ENCODE assay signal across 21 cellular contexts in the genomic region with DNA sequence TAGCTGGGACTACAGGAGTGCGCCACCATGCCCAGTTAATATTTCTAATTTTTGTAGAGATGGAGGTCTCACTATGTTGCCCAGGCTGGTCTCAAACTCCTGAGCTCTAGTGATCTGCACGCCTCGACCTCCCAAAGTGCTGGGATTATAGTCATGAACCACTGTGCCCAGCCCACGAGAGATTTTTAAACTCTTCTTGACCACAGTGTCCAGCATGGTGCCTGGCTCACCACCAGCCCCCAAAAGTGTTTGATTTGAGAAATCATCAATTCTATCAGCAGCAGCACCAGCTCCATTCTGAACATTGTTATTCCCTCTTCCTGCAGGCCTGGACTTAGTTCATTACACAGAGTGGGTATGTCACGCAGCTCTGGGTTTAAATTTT. TPM values are rescaled to one million over a fixed set of nuclear protein-coding genes. Genes with fewer than 3 reads are reported as not detected.
A peak's percentile ranks its signal among the peaks of the same experiment; 100 is the strongest.
DNase-seq lines count a peak whose midpoint lies in the region; ATAC-seq and TF ChIP-seq lines count a peak whose summit lies in the region.
"Had no signal": no experiment of that assay in that cellular context is flagged by ENCODE, and none has a peak within 500 bp of the region (broad histone marks: within the 10 kb centered on the region; RNA-seq: fewer than 3 reads in every experiment).

No MANE protein-coding gene starts in this region.

- no peaks in the 10 kb centered on the region for H3K36me3 Mint-ChIP-seq in dendritic cell treated with granulocyte-macrophage colony-stimulating factor and Interleukin-4, amounts not matched to agents 40 ng/mL and 50 ng/mL, for 4 days (ENCODE audit: low read depth)
- no peaks in the 10 kb centered on the region for H3K36me3 Mint-ChIP-seq in mesothelial cell of epicardium
- H3K36me3 Mint-ChIP-seq: activated naive CD8-positive, alpha-beta T cell treated with anti-CD3 and anti-CD28 coated beads, Interleukin-2, amount 10 ng/mL, durations not matched to agents 7 days and 5 days; CD4-positive, alpha-beta memory T cell; naive thymus-derived CD8-positive, alpha-beta T cell had no signal

- no peaks in the 10 kb centered on the region for H3K27me3 Mint-ChIP-seq in dendritic cell treated with granulocyte-macrophage colony-stimulating factor and Interleukin-4, amounts not matched to agents 40 ng/mL and 50 ng/mL, for 4 days
- no peaks in the 10 kb centered on the region for H3K27me3 Mint-ChIP-seq in mesothelial cell of epicardium (ENCODE audit: low read depth)

- H3K4me3 ChIP-seq in heart left ventricle (no peak overlapping the region), tibial artery (no peak overlapping the region)
- H3K4me3 ChIP-seq: GM12878, MG63, testis had no signal

- intact Hi-C loops in heart left ventricle (cut with DNase I) (loop anchor here in 7 of 10 donors (2.0 to 10.0 kb wide), 8 partner anchors 50 to 111 kb away; no protein-coding TSS in a partner anchor), left ventricle myocardium superior (cut with micrococcal nuclease) (loop anchor here (10.0 kb wide), 1 partner anchor 93 kb away; no protein-coding TSS in a partner anchor), tibial artery (cut with DNase I; ENCODE audit: low total_unique reads) (loop anchor here (5.0 kb wide), 1 partner anchor 95 kb away; no protein-coding TSS in a partner anchor)
- intact Hi-C loops in dendritic cell treated with granulocyte-macrophage colony-stimulating factor and Interleukin-4, amounts not matched to agents 40 ng/mL and 50 ng/mL, for 4 days (cut with micrococcal nuclease) = loop anchor here (5.0 kb wide), 1 partner anchor 35 kb away; no protein-coding TSS in a partner anchor

- H3K9me3 ChIP-seq in heart left ventricle (no peaks in the 10 kb centered on the region), tibial artery (no peaks in the 10 kb centered on the region)
- H3K9me3 ChIP-seq: MG63, testis had no signal

- TF ChIP-seq CTCF in heart left ventricle (IDR thresholded peaks at IDR 0.05) (no peak), mesothelial cell of epicardium (IDR thresholded peaks at IDR 0.05; ENCODE audit: unreplicated experiment) (no peak), tibial artery (IDR thresholded peaks at IDR 0.05) (no peak)

- H3K4me1 ChIP-seq in heart left ventricle = peaks cover 0 to 81% (median 35%) of the 10 kb centered on the region in 12 donors
- H3K4me1 ChIP-seq in tibial artery = peaks cover 0 to 90% (median 60%) of the 10 kb centered on the region in 4 donors

- H3K27ac Mint-ChIP-seq in dendritic cell treated with granulocyte-macrophage colony-stimulating factor and Interleukin-4, amounts not matched to agents 40 ng/mL and 50 ng/mL, for 4 days = peak overlapping the region; percentile 97
- H3K27ac Mint-ChIP-seq in mesothelial cell of epicardium = peak overlapping the region; percentile 55
- H3K27ac Mint-ChIP-seq: activated CD4-positive, alpha-beta memory T cell treated with anti-CD3 and anti-CD28 coated beads, Interleukin-2, amount 10 ng/mL, durations not matched to agents 7 days and 5 days; activated naive CD8-positive, alpha-beta T cell treated with anti-CD3 and anti-CD28 coated beads, Interleukin-2, amount 10 ng/mL, durations not matched to agents 7 days and 5 days; activated T-cell treated with anti-CD3 and anti-CD28 coated beads, Interleukin-2, amount 50 U/mL, for 72 hours; CD4-positive, alpha-beta memory T cell; naive thymus-derived CD8-positive, alpha-beta T cell had no signal

- H3K9me3 Mint-ChIP-seq in dendritic cell treated with granulocyte-macrophage colony-stimulating factor and Interleukin-4, amounts not matched to agents 40 ng/mL and 50 ng/mL, for 4 days = no peaks in the 10 kb centered on the region
- no peaks in the 10 kb centered on the region for H3K9me3 Mint-ChIP-seq in mesothelial cell of epicardium
- H3K9me3 Mint-ChIP-seq: activated CD4-positive, alpha-beta memory T cell treated with anti-CD3 and anti-CD28 coated beads, Interleukin-2, amount 10 ng/mL, durations not matched to agents 7 days and 5 days; activated naive CD8-positive, alpha-beta T cell treated with anti-CD3 and anti-CD28 coated beads, Interleukin-2, amount 10 ng/mL, durations not matched to agents 7 days and 5 days; activated T-cell treated with anti-CD3 and anti-CD28 coated beads, Interleukin-2, amount 50 U/mL, for 72 hours; CD4-positive, alpha-beta memory T cell; central memory CD8-positive, alpha-beta T cell; naive thymus-derived CD8-positive, alpha-beta T cell had no signal

- no peak overlapping the region for H3K4me3 Mint-ChIP-seq in dendritic cell treated with granulocyte-macrophage colony-stimulating factor and Interleukin-4, amounts not matched to agents 40 ng/mL and 50 ng/mL, for 4 days
- H3K4me3 Mint-ChIP-seq in mesothelial cell of epicardium = no peak overlapping the region
- H3K4me3 Mint-ChIP-seq: activated CD4-positive, alpha-beta memory T cell treated with anti-CD3 and anti-CD28 coated beads, Interleukin-2, amount 10 ng/mL, durations not matched to agents 7 days and 5 days; activated naive CD8-positive, alpha-beta T cell treated with anti-CD3 and anti-CD28 coated beads, Interleukin-2, amount 10 ng/mL, durations not matched to agents 7 days and 5 days; activated T-cell treated with anti-CD3 and anti-CD28 coated beads, Interleukin-2, amount 50 U/mL, for 72 hours; CD4-positive, alpha-beta memory T cell; central memory CD8-positive, alpha-beta T cell; H9; naive thymus-derived CD8-positive, alpha-beta T cell had no signal

- no peak for TF ChIP-seq POLR2A in heart left ventricle (IDR thresholded peaks at IDR 0.05)

- ATAC-seq in heart left ventricle (no peak), left ventricle myocardium superior (no peak), HG03521 (IDR thresholded peaks at IDR 0.05; ENCODE audit: unreplicated experiment) (no peak)
- ATAC-seq: activated T-cell treated with anti-CD3 and anti-CD28 coated beads, Interleukin-2, amount 50 U/mL, for 72 hours; GM12878; left colon; naive thymus-derived CD8-positive, alpha-beta T cell had no signal

- H3K36me3 ChIP-seq in heart left ventricle (no peaks in the 10 kb centered on the region), tibial artery (no peaks in the 10 kb centered on the region)

- peaks cover 96% of the 10 kb centered on the region for H3K4me1 Mint-ChIP-seq in dendritic cell treated with granulocyte-macrophage colony-stimulating factor and Interleukin-4, amounts not matched to agents 40 ng/mL and 50 ng/mL, for 4 days (ENCODE audit: low read depth)
- peaks cover 43% of the 10 kb centered on the region for H3K4me1 Mint-ChIP-seq in mesothelial cell of epicardium

- DNase-seq in heart left ventricle = no peak
- DNase-seq in left ventricle myocardium superior = no peak
- DNase-seq in mesothelial cell of epicardium (ENCODE audit: low spot score in 2 of 2, unreplicated experiment in 2 of 2) = no peak
- DNase-seq in tibial artery = peak in 1 of 2 donors; percentile 60
- DNase-seq in NCI-H146 treated with DMSO at 0.1 percent for 48 hours (lab: John Stamatoyannopoulos, UW; ENCODE audit: unreplicated experiment) = no peak
- no peak for DNase-seq in D341Med (ENCODE audit: low spot score)
- DNase-seq: activated CD4-positive, alpha-beta memory T cell treated with anti-CD3 and anti-CD28 coated beads, Interleukin-2, amount 10 ng/mL, durations not matched to agents 7 days and 5 days; activated naive CD8-positive, alpha-beta T cell treated with anti-CD3 and anti-CD28 coated beads, Interleukin-2, amount 10 ng/mL, durations not matched to agents 7 days and 5 days; activated T-cell treated with anti-CD3 and anti-CD28 coated beads, Interleukin-2, amount 50 U/mL, for 72 hours; left colon; naive thymus-derived CD8-positive, alpha-beta T cell; NCI-H2029 treated with DMSO at 0.1 percent for 48 hours; NCI-H526 treated with DMSO at 0.1 percent for 48 hours; testis had no signal

- no peaks in the 10 kb centered on the region for H3K27me3 ChIP-seq in heart left ventricle
- H3K27me3 ChIP-seq in tibial artery = no peaks in the 10 kb centered on the region
- H3K27me3 ChIP-seq: MG63, testis had no signal

- H3K27ac ChIP-seq in heart left ventricle = peak overlapping the region in 11 of 12 donors; percentile 3 to 89 (median 58)
- H3K27ac ChIP-seq in tibial artery = peak overlapping the region; percentile 84 to 89
- H3K27ac ChIP-seq: testis had no signal

- 93 to 97% (median 95%) methylated on average over 5 of the region's 5 CpGs for WGBS in heart left ventricle, 4 donors

RNA-seq across cellular contexts. Expression of a gene that starts 2.4 kb away (rescaled TPM):
- total RNA-seq in heart left ventricle (1,000 to 10,000 TPM in 1 of 9 donors, 100 to 1,000 TPM in 8; 271 to 1,146 (median 567) TPM), left ventricle myocardium superior (473 TPM), mesothelial cell of epicardium (32.4 to 35.7 TPM (median 35.3 TPM) in 3 replicates)
- polyA plus RNA-seq in heart left ventricle = 100 to 1,000 TPM; 211 to 972 TPM
- total RNA-seq: naive thymus-derived CD8-positive, alpha-beta T cell had no signal
- polyA plus RNA-seq: naive thymus-derived CD8-positive, alpha-beta T cell had no signal
